Comparison of ENCODE assay signal across 8 cellular contexts in the genomic region with DNA sequence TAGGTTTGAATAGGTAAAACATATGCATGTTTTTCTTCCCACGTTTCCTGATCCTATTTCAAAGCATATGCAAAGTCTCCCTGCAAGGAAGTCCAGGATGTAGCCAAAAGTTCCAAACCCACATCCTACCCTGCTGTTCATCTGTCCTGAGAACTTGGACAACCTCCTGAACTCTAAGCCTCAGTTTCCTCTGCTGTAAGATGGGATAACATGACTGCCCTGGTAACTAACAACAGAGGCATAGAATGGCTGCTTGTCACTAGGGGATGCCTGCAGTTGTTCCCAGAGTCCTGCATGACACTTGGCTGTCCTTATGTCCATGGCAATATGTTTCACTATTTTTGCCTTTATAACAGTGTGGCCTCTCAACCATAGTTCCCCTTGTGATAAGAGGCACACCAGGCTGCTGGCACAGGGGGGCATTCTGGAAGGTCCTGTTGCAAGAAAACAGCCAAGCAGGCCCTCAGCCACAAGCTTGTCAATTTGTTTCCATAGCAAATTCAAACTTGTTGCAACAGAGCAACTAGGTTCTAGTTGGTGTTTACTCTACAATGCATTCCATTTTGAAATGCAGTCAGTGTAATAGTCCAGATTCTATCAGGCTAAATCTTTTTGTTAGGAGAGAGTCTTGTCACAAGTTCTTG. TPM values are rescaled to one million over a fixed set of nuclear protein-coding genes. Genes with fewer than 3 reads are reported as not detected.
DNase-seq lines count a peak whose midpoint lies in the region; ATAC-seq, FAIRE-seq and TF ChIP-seq lines count a peak whose summit lies in the region.

No MANE protein-coding gene starts in this region.

- TF ChIP-seq CTCF in heart left ventricle (IDR thresholded peaks at IDR 0.05) (no peak), astrocyte of the cerebellum (IDR thresholded peaks at IDR 0.05; ENCODE audit: low read depth, low read length, missing control alignments) (no peak), right lobe of liver (IDR thresholded peaks at IDR 0.05) (no peak), uterus (IDR thresholded peaks at IDR 0.05) (no peak), Peyer's patch (IDR thresholded peaks at IDR 0.05) (no peak)

- H3K9me3 ChIP-seq in heart left ventricle (no peaks in the 10 kb centered on the region), right lobe of liver (no peaks in the 10 kb centered on the region), uterus (no peaks in the 10 kb centered on the region), Peyer's patch (no peaks in the 10 kb centered on the region)

- DNase-seq in heart left ventricle: no peak
- no peak for DNase-seq in left ventricle myocardium superior
- DNase-seq in astrocyte of the cerebellum (ENCODE audit: low read depth): no peak
- peak in 1 of 3 donors; percentile 64 for DNase-seq in right lobe of liver
- DNase-seq in uterus: no peak
- no peak for DNase-seq in Peyer's patch
- DNase-seq in HTR-8/SVneo (ENCODE audit: insufficient read length, low spot score): no peak

- H3K4me3 ChIP-seq in heart left ventricle (peak overlapping the region in 11 of 12 donors; percentile 72 to 100 (median 96)), astrocyte of the cerebellum (ENCODE audit: low read depth, low read length) (peak overlapping the region; percentile 94), right lobe of liver (peak overlapping the region in 2 of 3 donors; percentile 78 to 89), uterus (peak overlapping the region; percentile 97 to 98), Peyer's patch (peak overlapping the region in 2 of 4 donors; percentile 91 to 97)

- ATAC-seq in heart left ventricle: no peak
- no peak for ATAC-seq in left ventricle myocardium superior
- ATAC-seq in right lobe of liver: peak in 3 of 4 donors; percentile 4 to 10 (median 9)
- no peak for ATAC-seq in GM18517 (IDR thresholded peaks at IDR 0.05; ENCODE audit: unreplicated experiment)

- H3K27me3 ChIP-seq in heart left ventricle (no peaks in the 10 kb centered on the region), right lobe of liver (no peaks in the 10 kb centered on the region), uterus (no peaks in the 10 kb centered on the region), Peyer's patch (no peaks in the 10 kb centered on the region)

- intact Hi-C loops in heart left ventricle (cut with DNase I) (loop anchor here in 4 of 10 donors (1.0 to 5.0 kb wide), 3 partner anchors 13 to 251 kb away; a partner anchor contains a TSS), left ventricle myocardium superior (cut with micrococcal nuclease) (no loop called here), right lobe of liver (cut with DNase I) (no loop called here), uterus (cut with DNase I; ENCODE audit: low total_unique reads) (no loop called here)

- H3K4me1 ChIP-seq in heart left ventricle (peaks cover 11 to 50% (median 36%) of the 10 kb centered on the region in 12 donors), right lobe of liver (peaks cover 0 to 30% (median 15%) of the 10 kb centered on the region in 4 donors), uterus (no peaks in the 10 kb centered on the region), Peyer's patch (peaks cover 0 to 32% (median 18%) of the 10 kb centered on the region in 4 donors)

- WGBS in heart left ventricle, 4 donors: 12 to 31% (median 24%) methylated on average over 1 of the region's 1 CpG
- 29% methylated on average over 1 of the region's 1 CpG for WGBS in right lobe of liver (ENCODE audit: insufficient coverage, low coverage, low lambda C conversion rate, missing lambda C conversion rate)

- in situ Hi-C loops in astrocyte of the cerebellum (cut with HindIII; ENCODE audit: low sequenced_read_pairs): no loop called here

- H3K36me3 ChIP-seq in heart left ventricle (no peaks in the 10 kb centered on the region), right lobe of liver (no peaks in the 10 kb centered on the region), uterus (no peaks in the 10 kb centered on the region), Peyer's patch (no peaks in the 10 kb centered on the region)

- H3K27ac ChIP-seq in heart left ventricle: peak overlapping the region in 9 of 12 donors; percentile 96 to 100 (median 99)
- H3K27ac ChIP-seq in right lobe of liver: peak overlapping the region; percentile 88 to 97 (median 97)
- no peak overlapping the region for H3K27ac ChIP-seq in uterus
- H3K27ac ChIP-seq in Peyer's patch: peak overlapping the region in 2 of 4 donors; percentile 11 to 99

- FAIRE-seq in HTR-8/SVneo (lab: Jason Lieb, UNC): no peak

- TF ChIP-seq POLR2A in heart left ventricle (IDR thresholded peaks at IDR 0.05): no peak
- TF ChIP-seq POLR2A in right lobe of liver (IDR thresholded peaks at IDR 0.05): no peak
- no peak for TF ChIP-seq POLR2A in uterus (IDR thresholded peaks at IDR 0.05)
- no peak for TF ChIP-seq POLR2A in Peyer's patch (IDR thresholded peaks at IDR 0.05)

RNA-seq across cellular contexts. Expression of a gene that starts 1.5 kb away (rescaled TPM):
- total RNA-seq in heart left ventricle: 100 to 1,000 TPM; 137 to 224 (median 147) TPM
- 100 to 1,000 TPM in 1 of 2 donors, 10 to 100 TPM in 1; 87.7 to 240 TPM for polyA plus RNA-seq in heart left ventricle
- 185 TPM for total RNA-seq in left ventricle myocardium superior
- 100 to 1,000 TPM; 131 to 192 (median 157) TPM for total RNA-seq in right lobe of liver
- 100 to 1,000 TPM in 2 of 4 donors, 10 to 100 TPM in 2; 41.2 to 150 (median 73.7) TPM for total RNA-seq in uterus
- 100 to 1,000 TPM; 234 to 309 (median 281) TPM for total RNA-seq in Peyer's patch

RNA-seq across cellular contexts. Expression of a gene that starts 12.1 kb away (rescaled TPM):
- 100 to 1,000 TPM in 1 of 9 donors, 10 to 100 TPM in 8; 74.8 to 117 (median 79.6) TPM for total RNA-seq in heart left ventricle
- 100 to 1,000 TPM; 135 to 230 TPM for polyA plus RNA-seq in heart left ventricle
- 96.1 TPM for total RNA-seq in left ventricle myocardium superior
- total RNA-seq in right lobe of liver: 10 to 100 TPM; 47.2 to 83.2 (median 61.4) TPM
- total RNA-seq in uterus: 10 to 100 TPM in 3 of 4 donors, 1 to 10 TPM in 1; 8.2 to 58.5 (median 23.8) TPM
- 10 to 100 TPM; 15.7 to 35.8 (median 22.0) TPM for total RNA-seq in Peyer's patch

RNA-seq across cellular contexts. Expression of a gene that starts 14.4 kb away (rescaled TPM):
- total RNA-seq in heart left ventricle: 10 to 100 TPM; 34.6 to 55.5 (median 39.0) TPM
- polyA plus RNA-seq in heart left ventricle: 10 to 100 TPM; 39.0 to 49.9 TPM
- 41.3 TPM for total RNA-seq in left ventricle myocardium superior
- total RNA-seq in right lobe of liver: 10 to 100 TPM; 17.4 to 23.4 (median 19.7) TPM
- 10 to 100 TPM; 22.7 to 71.9 (median 29.1) TPM for total RNA-seq in uterus
- total RNA-seq in Peyer's patch: 100 to 1,000 TPM in 1 of 4 donors, 10 to 100 TPM in 3; 43.3 to 114 (median 46.3) TPM

RNA-seq across cellular contexts. Expression of a gene that starts 24.4 kb away (rescaled TPM):
- total RNA-seq in heart left ventricle: 10 to 100 TPM in 8 of 9 donors, 1 to 10 TPM in 1; 8.4 to 17.9 (median 12.8) TPM
- polyA plus RNA-seq in heart left ventricle: 10 to 100 TPM in 1 of 2 donors, 1 to 10 TPM in 1; 5.1 to 17.6 TPM
- 12.0 TPM for total RNA-seq in left ventricle myocardium superior
- total RNA-seq in right lobe of liver: 10 to 100 TPM; 10.3 to 14.1 (median 12.2) TPM
- total RNA-seq in uterus: 10 to 100 TPM in 2 of 4 donors, 1 to 10 TPM in 2; 3.6 to 24.8 (median 10.2) TPM
- total RNA-seq in Peyer's patch: 10 to 100 TPM; 22.4 to 47.2 (median 27.9) TPM

RNA-seq across cellular contexts. Expression of a gene that starts 24.7 kb away (rescaled TPM):
- 10 to 100 TPM in 8 of 9 donors, 1 to 10 TPM in 1; 8.9 to 18.9 (median 15.0) TPM for total RNA-seq in heart left ventricle
- 10 to 100 TPM; 15.6 to 24.3 TPM for polyA plus RNA-seq in heart left ventricle
- total RNA-seq in left ventricle myocardium superior: 14.7 TPM
- total RNA-seq in right lobe of liver: 10 to 100 TPM; 11.6 to 25.7 (median 20.6) TPM
- total RNA-seq in uterus: 10 to 100 TPM in 3 of 4 donors, 1 to 10 TPM in 1; 3.5 to 69.7 (median 29.4) TPM
- 10 to 100 TPM; 33.8 to 95.2 (median 64.9) TPM for total RNA-seq in Peyer's patch

Comparison
In these comparisons a context has a peak if more than half of its experiments do, and no peak if none do; other contexts are left out.
1. ATAC-seq: peak in right lobe of liver (3 of 4); none in heart left ventricle (0 of 4), left ventricle myocardium superior (single experiment) and GM18517 (single experiment).
2. H3K27ac ChIP-seq: peak in heart left ventricle (9 of 12) and right lobe of liver (3 of 3); none in uterus (0 of 2).